ENCODE assay signal across 29 cellular contexts in genomic region chr3:186810597-186810996, GRCh38. TPM values are rescaled to one million over a fixed set of nuclear protein-coding genes. Genes with fewer than 3 reads are reported as not detected.
DNase-seq lines count a peak whose midpoint lies in the region; ATAC-seq, FAIRE-seq and TF ChIP-seq lines count a peak whose summit lies in the region.
"Had no signal": no experiment of that assay in that cellular context is flagged by ENCODE, and none has a peak within 500 bp of the region (broad histone marks: within the 10 kb centered on the region; RNA-seq: fewer than 3 reads in every experiment).

No MANE protein-coding gene starts in this region.

- peaks cover 6% of the 10 kb centered on the region for H3K79me2 ChIP-seq in HepG2 (ENCODE audit: insufficient read depth, low read length)
- peaks cover 9% of the 10 kb centered on the region for H3K79me2 ChIP-seq in astrocyte (ENCODE audit: insufficient read depth, low read length)

- no peaks in the 10 kb centered on the region for H4K20me1 ChIP-seq in HepG2 (ENCODE audit: insufficient read depth, low read length)
- no peaks in the 10 kb centered on the region for H4K20me1 ChIP-seq in astrocyte (ENCODE audit: insufficient read depth, low read length)
- H4K20me1 ChIP-seq: BLaER1 had no signal

- no peak for ATAC-seq in HepG2
- no peak for ATAC-seq in right lobe of liver
- ATAC-seq: A549, GM12878 had no signal

- H3K27me3 ChIP-seq in HepG2 (ENCODE audit: control insufficient read depth in 1 of 2, insufficient read depth in 2 of 2, low read length in 2 of 2) (peaks cover 3 to 7% of the 10 kb centered on the region in 2 experiments; a peak in 3 of 5 replicates), right lobe of liver (no peaks in the 10 kb centered on the region), astrocyte (ENCODE audit: insufficient read depth, low read length) (no peaks in the 10 kb centered on the region)
- H3K27me3 ChIP-seq: BLaER1 had no signal

- H3K4me3 Mint-ChIP-seq in astrocyte (ENCODE audit: unreplicated experiment): no peak overlapping the region
- no peak overlapping the region for H3K4me3 Mint-ChIP-seq in glutamatergic neuron (ENCODE audit: unreplicated experiment)
- H3K4me3 Mint-ChIP-seq: CD14-positive monocyte; CD4-positive, alpha-beta memory T cell; CD4-positive, CD25-positive, alpha-beta regulatory T cell; CD8-positive, alpha-beta memory T cell had no signal

- H3K9me3 ChIP-seq in HepG2 (ENCODE audit: low read length): no peaks in the 10 kb centered on the region
- H3K9me3 ChIP-seq in right lobe of liver: no peaks in the 10 kb centered on the region
- H3K9me3 ChIP-seq in astrocyte (ENCODE audit: insufficient read depth, low read depth, low read length): no peaks in the 10 kb centered on the region
- H3K9me3 ChIP-seq: A549, BE2C, BLaER1 had no signal

- no peak for TF ChIP-seq CTCF in HepG2 (CRISPR knock-in tag; IDR thresholded peaks at IDR 0.05)
- TF ChIP-seq CTCF in right lobe of liver (IDR thresholded peaks at IDR 0.05): no peak
- TF ChIP-seq CTCF in astrocyte (IDR thresholded peaks at IDR 0.05; ENCODE audit: insufficient read depth, low read depth, low read length): no peak
- no peak for TF ChIP-seq CTCF in glutamatergic neuron (IDR thresholded peaks at IDR 0.05; ENCODE audit: partially characterized antibody, unreplicated experiment)

- H3K27ac Mint-ChIP-seq in astrocyte (ENCODE audit: unreplicated experiment) (peak overlapping the region; percentile 7), glutamatergic neuron (ENCODE audit: unreplicated experiment) (peak overlapping the region; percentile 38)
- H3K27ac Mint-ChIP-seq: CD14-positive monocyte; CD4-positive, alpha-beta memory T cell; CD4-positive, CD25-positive, alpha-beta regulatory T cell; CD8-positive, alpha-beta memory T cell had no signal

- H3K27ac ChIP-seq in HepG2 (ENCODE audit: extremely low read length, insufficient read depth, low read length) (no peak overlapping the region), right lobe of liver (no peak overlapping the region), astrocyte (ENCODE audit: low read depth, low read length) (no peak overlapping the region)
- H3K27ac ChIP-seq: 22Rv1, A549, BLaER1 had no signal

- H3K9me3 Mint-ChIP-seq in astrocyte (ENCODE audit: unreplicated experiment) (no peaks in the 10 kb centered on the region), glutamatergic neuron (ENCODE audit: unreplicated experiment) (peaks cover 8% of the 10 kb centered on the region)
- H3K9me3 Mint-ChIP-seq: CD14-positive monocyte; CD4-positive, alpha-beta memory T cell; CD4-positive, CD25-positive, alpha-beta regulatory T cell; CD8-positive, alpha-beta memory T cell had no signal

- CTCF ChIA-PET in HepG2 (lab: Yijun Ruan, JAX; ENCODE audit: low intra/inter-chr PET ratio, low total read pairs): no interaction called here

- H2AFZ ChIP-seq in HepG2 (ENCODE audit: low read length) (no peak overlapping the region), astrocyte (ENCODE audit: low read depth, low read length) (no peak overlapping the region)

- no peak for TF ChIP-seq RAD21 in HepG2 (CRISPR knock-in tag; IDR thresholded peaks at IDR 0.05)

- in situ Hi-C loops in HepG2 (cut with HindIII; ENCODE audit: extremely low pct_ligation_motif_present, low pct_unique_long_range_greater_than_20kb): loop anchor here (25.0 kb wide), 2 partner anchors 548 to 823 kb away; no protein-coding TSS in a partner anchor

- no TSS peak for BruUV-seq in HepG2 (replicated peaks; lab: Mats Ljungman, UMichigan)

- H3K4me2 ChIP-seq in HepG2 (ENCODE audit: low read depth, low read length) (no peak overlapping the region), astrocyte (ENCODE audit: low read length) (no peak overlapping the region)
- H3K4me2 ChIP-seq: A549, BLaER1 had no signal

- H3K9ac ChIP-seq in HepG2 (ENCODE audit: insufficient read depth, low read depth, low read length) (no peak overlapping the region), astrocyte (ENCODE audit: low read length) (no peak overlapping the region)
- H3K9ac ChIP-seq: BLaER1 had no signal

- 28% methylated on average over 4 of the region's 4 CpGs for WGBS in HepG2 (ENCODE audit: low lambda C conversion rate)
- WGBS in right lobe of liver (ENCODE audit: insufficient coverage, low coverage, low lambda C conversion rate, missing lambda C conversion rate): 67% methylated on average over 4 of the region's 4 CpGs

- no peak for TF ChIP-seq EP300 in HepG2 (IDR thresholded peaks at IDR 0.05; ENCODE audit: low read depth in 2 of 2, low read length in 2 of 2)
- TF ChIP-seq EP300 in HepG2 (CRISPR knock-in tag; IDR thresholded peaks at IDR 0.05; ENCODE audit: borderline replicate concordance): no peak

- no peaks in the 10 kb centered on the region for H3K27me3 Mint-ChIP-seq in astrocyte (ENCODE audit: low read depth, unreplicated experiment)
- H3K27me3 Mint-ChIP-seq in glutamatergic neuron (ENCODE audit: unreplicated experiment): no peaks in the 10 kb centered on the region
- H3K27me3 Mint-ChIP-seq: CD4-positive, CD25-positive, alpha-beta regulatory T cell had no signal

- peaks cover 5% of the 10 kb centered on the region for H3K4me1 Mint-ChIP-seq in astrocyte (ENCODE audit: low read depth, unreplicated experiment)
- H3K4me1 Mint-ChIP-seq in glutamatergic neuron (ENCODE audit: low read depth, unreplicated experiment): peaks cover 7% of the 10 kb centered on the region

- POLR2A ChIA-PET in HepG2 (lab: Yijun Ruan, JAX): no interaction called here

- intact Hi-C loops in HepG2 (cut with micrococcal nuclease; ENCODE audit: unreplicated experiment): no loop called here
- intact Hi-C loops in right lobe of liver (cut with DNase I): no loop called here

- H3K36me3 ChIP-seq in HepG2 (replicated peaks in 1 of 2; ENCODE audit: control insufficient read depth in 1 of 2, insufficient read depth in 2 of 2, low read length in 2 of 2): no peaks in the 10 kb centered on the region
- H3K36me3 ChIP-seq in right lobe of liver: no peaks in the 10 kb centered on the region
- no peaks in the 10 kb centered on the region for H3K36me3 ChIP-seq in astrocyte (ENCODE audit: insufficient read depth, low read length)
- H3K36me3 ChIP-seq: BE2C, BLaER1 had no signal

- no peak for TF ChIP-seq POLR2A in HepG2 (IDR thresholded peaks at IDR 0.05; ENCODE audit: insufficient read depth in 1 of 2, low read depth in 2 of 2, low read length in 2 of 2)
- TF ChIP-seq POLR2A in right lobe of liver (IDR thresholded peaks at IDR 0.05): no peak

- H3K36me3 Mint-ChIP-seq in astrocyte (ENCODE audit: low read depth, unreplicated experiment) (no peaks in the 10 kb centered on the region), glutamatergic neuron (ENCODE audit: unreplicated experiment) (peaks cover 4% of the 10 kb centered on the region)
- H3K36me3 Mint-ChIP-seq: CD14-positive monocyte; CD4-positive, CD25-positive, alpha-beta regulatory T cell had no signal

- H3K4me3 ChIP-seq in HepG2 (replicated peaks in 1 of 3; ENCODE audit: insufficient read depth in 1 of 3, low read depth in 2 of 3, low read length in 3 of 3): no peak overlapping the region
- no peak overlapping the region for H3K4me3 ChIP-seq in right lobe of liver
- H3K4me3 ChIP-seq in astrocyte (ENCODE audit: insufficient read depth, low read depth, low read length): no peak overlapping the region
- H3K4me3 ChIP-seq: A549, BLaER1, GM12878 had no signal

- H3K4me1 ChIP-seq in HepG2 (ENCODE audit: insufficient read depth, low read length): peaks cover 14% of the 10 kb centered on the region
- peaks cover 0 to 11% (median 4%) of the 10 kb centered on the region in 4 donors for H3K4me1 ChIP-seq in right lobe of liver
- H3K4me1 ChIP-seq in astrocyte (ENCODE audit: insufficient read depth, low read length): peaks cover 12% of the 10 kb centered on the region
- H3K4me1 ChIP-seq: BE2C had no signal

- no peak for DNase-seq in HepG2 (ENCODE audit: low spot score)
- DNase-seq in right lobe of liver: no peak
- DNase-seq in astrocyte (ENCODE audit: low read depth): no peak
- DNase-seq in glutamatergic neuron: no peak
- DNase-seq in NCI-H1436 treated with DMSO at 0.1 percent for 48 hours (lab: John Stamatoyannopoulos, UW): no peak
- no peak for DNase-seq in AG08396 (ENCODE audit: low spot score)
- DNase-seq: BE2C; C1 segment of cervical spinal cord; CD4-positive, alpha-beta memory T cell; CD4-positive, CD25-positive, alpha-beta regulatory T cell; CD8-positive, alpha-beta memory T cell; COR-L47; DMS 273 treated with DMSO at 0.1 percent for 48 hours; DMS153; DMS53; DMS79; DND-41; EL; GDM1 had no signal

- FAIRE-seq in HepG2 (lab: Jason Lieb, UNC): no peak
- FAIRE-seq in astrocyte (lab: Jason Lieb, UNC): no peak
- FAIRE-seq: A549, GM12878, GM12892, GM18507 had no signal

RNA-seq across cellular contexts. Expression of gene RFC4, which starts 4.3 kb away (rescaled TPM):
- total RNA-seq in HepG2 (2016; rRNA removed; fragmentation: Illumina TruSeq; extraction: Trizol): 103 and 109 TPM in 2 replicates
- total RNA-seq in HepG2 (2016; cell fraction: cytosol; rRNA removed; fragmentation: Illumina TruSeq; extraction: Trizol; ENCODE audit: low read depth): 40.2 and 42.1 TPM in 2 replicates
- total RNA-seq in HepG2 (2016; cell fraction: insoluble cytoplasmic fraction; rRNA removed; fragmentation: Illumina TruSeq; extraction: Trizol): 106 and 115 TPM in 2 replicates
- total RNA-seq in HepG2 (2016; cell fraction: membrane; rRNA removed; fragmentation: Illumina TruSeq; extraction: Trizol): 31.0 and 31.4 TPM in 2 replicates
- total RNA-seq in HepG2 (2016; cell fraction: nucleus; rRNA removed; fragmentation: Illumina TruSeq; extraction: Trizol): 68.8 and 77.7 TPM in 2 replicates
- 15.1 and 18.5 TPM in 2 replicates for polyA plus RNA-seq in HepG2 (2011; rRNA removed)
- 7.9 and 8.6 TPM in 2 replicates for polyA plus RNA-seq in HepG2 (2011; cell fraction: cytosol; rRNA removed)
- polyA plus RNA-seq in HepG2 (2011; cell fraction: nucleus; rRNA removed): 32.1 and 36.9 TPM in 2 replicates
- 26.8 and 40.8 TPM in 2 replicates for polyA plus RNA-seq in HepG2 (2012)
- 9.3 and 10.4 TPM in 2 replicates for polyA plus RNA-seq in HepG2 (2016; cell fraction: cytosol; fragmentation: Illumina TruSeq; extraction: Trizol; ENCODE audit: low read depth)
- 97.0 and 99.6 TPM in 2 replicates for polyA plus RNA-seq in HepG2 (2016; cell fraction: insoluble cytoplasmic fraction; fragmentation: Illumina TruSeq; extraction: Trizol; ENCODE audit: low read depth)
- polyA plus RNA-seq in HepG2 (2016; cell fraction: membrane; fragmentation: Illumina TruSeq; extraction: Trizol; ENCODE audit: low read depth): 10.8 and 11.9 TPM in 2 replicates
- 133 and 142 TPM in 2 replicates for polyA plus RNA-seq in HepG2 (2016; cell fraction: nucleus; fragmentation: Illumina TruSeq; extraction: Trizol; ENCODE audit: insufficient read depth, low read depth)
- polyA minus RNA-seq in HepG2 (2011; rRNA and poly(A)+ RNA removed; ENCODE audit: low replicate concordance): 2.1 and 21.7 TPM in 2 replicates
- polyA minus RNA-seq in HepG2 (2011; cell fraction: cytosol; rRNA and poly(A)+ RNA removed): 4.9 and 11.6 TPM in 2 replicates
- 11.7 and 14.3 TPM in 2 replicates for polyA minus RNA-seq in HepG2 (2011; cell fraction: nucleus; rRNA and poly(A)+ RNA removed)
- 10 to 100 TPM in 2 of 6 experiments, 1 to 10 TPM in 4; 4.6 to 17.4 (median 5.6) TPM for total RNA-seq in right lobe of liver
- total RNA-seq in astrocyte: 9.2 and 13.1 TPM in 2 replicates
- 36.3 TPM for total RNA-seq in glutamatergic neuron (ENCODE audit: unreplicated experiment)

RNA-seq across cellular contexts. Expression of gene EIF4A2, which starts 27.2 kb away (rescaled TPM):
- total RNA-seq in HepG2 (2016; rRNA removed; fragmentation: Illumina TruSeq; extraction: Trizol) (446 and 480 TPM in 2 replicates), right lobe of liver (100 to 1,000 TPM in 5 of 6 experiments, 10 to 100 TPM in 1; 98.9 to 234 (median 131) TPM), astrocyte (323 and 337 TPM in 2 replicates), glutamatergic neuron (ENCODE audit: unreplicated experiment) (441 TPM)
- total RNA-seq in HepG2 (2016; cell fraction: cytosol; rRNA removed; fragmentation: Illumina TruSeq; extraction: Trizol; ENCODE audit: low read depth): 146 and 165 TPM in 2 replicates
- total RNA-seq in HepG2 (2016; cell fraction: insoluble cytoplasmic fraction; rRNA removed; fragmentation: Illumina TruSeq; extraction: Trizol): 450 and 480 TPM in 2 replicates
- total RNA-seq in HepG2 (2016; cell fraction: membrane; rRNA removed; fragmentation: Illumina TruSeq; extraction: Trizol): 286 and 327 TPM in 2 replicates
- total RNA-seq in HepG2 (2016; cell fraction: nucleus; rRNA removed; fragmentation: Illumina TruSeq; extraction: Trizol): 656 and 709 TPM in 2 replicates
- polyA plus RNA-seq in HepG2 (2011; rRNA removed): 475 and 596 TPM in 2 replicates
- 247 and 610 TPM in 2 replicates for polyA plus RNA-seq in HepG2 (2011; cell fraction: cytosol; rRNA removed)
- polyA plus RNA-seq in HepG2 (2011; cell fraction: nucleus; rRNA removed): 443 and 672 TPM in 2 replicates
- 536 and 611 TPM in 2 replicates for polyA plus RNA-seq in HepG2 (2012)
- polyA plus RNA-seq in HepG2 (2016; cell fraction: cytosol; fragmentation: Illumina TruSeq; extraction: Trizol; ENCODE audit: low read depth): 52.8 and 60.6 TPM in 2 replicates
- polyA plus RNA-seq in HepG2 (2016; cell fraction: insoluble cytoplasmic fraction; fragmentation: Illumina TruSeq; extraction: Trizol; ENCODE audit: low read depth): 340 and 366 TPM in 2 replicates
- polyA plus RNA-seq in HepG2 (2016; cell fraction: membrane; fragmentation: Illumina TruSeq; extraction: Trizol; ENCODE audit: low read depth): 139 and 154 TPM in 2 replicates
- 727 and 748 TPM in 2 replicates for polyA plus RNA-seq in HepG2 (2016; cell fraction: nucleus; fragmentation: Illumina TruSeq; extraction: Trizol; ENCODE audit: insufficient read depth, low read depth)
- 191 and 270 TPM in 2 replicates for polyA minus RNA-seq in HepG2 (2011; rRNA and poly(A)+ RNA removed; ENCODE audit: low replicate concordance)
- polyA minus RNA-seq in HepG2 (2011; cell fraction: cytosol; rRNA and poly(A)+ RNA removed): 288 and 321 TPM in 2 replicates
- polyA minus RNA-seq in HepG2 (2011; cell fraction: nucleus; rRNA and poly(A)+ RNA removed): 1,137 and 1,381 TPM in 2 replicates

RNA-seq across cellular contexts. Expression of gene ADIPOQ, which starts 31.9 kb away (rescaled TPM):
- not detected in 2 replicates for total RNA-seq in HepG2 (2016; rRNA removed; fragmentation: Illumina TruSeq; extraction: Trizol)
- total RNA-seq in HepG2 (2016; cell fraction: cytosol; rRNA removed; fragmentation: Illumina TruSeq; extraction: Trizol; ENCODE audit: low read depth): not detected in 2 replicates
- total RNA-seq in HepG2 (2016; cell fraction: insoluble cytoplasmic fraction; rRNA removed; fragmentation: Illumina TruSeq; extraction: Trizol): not detected in 2 replicates
- total RNA-seq in HepG2 (2016; cell fraction: membrane; rRNA removed; fragmentation: Illumina TruSeq; extraction: Trizol): not detected in 2 replicates
- not detected in 2 replicates for total RNA-seq in HepG2 (2016; cell fraction: nucleus; rRNA removed; fragmentation: Illumina TruSeq; extraction: Trizol)
- polyA plus RNA-seq in HepG2 (2011; rRNA removed): not detected in 2 replicates
- polyA plus RNA-seq in HepG2 (2011; cell fraction: cytosol; rRNA removed): not detected in 2 replicates
- not detected in 2 replicates for polyA plus RNA-seq in HepG2 (2011; cell fraction: nucleus; rRNA removed)
- not detected in 2 replicates for polyA plus RNA-seq in HepG2 (2012)
- polyA plus RNA-seq in HepG2 (2016; cell fraction: cytosol; fragmentation: Illumina TruSeq; extraction: Trizol; ENCODE audit: low read depth): not detected in 2 replicates
- polyA plus RNA-seq in HepG2 (2016; cell fraction: insoluble cytoplasmic fraction; fragmentation: Illumina TruSeq; extraction: Trizol; ENCODE audit: low read depth): not detected in 2 replicates
- not detected in 2 replicates for polyA plus RNA-seq in HepG2 (2016; cell fraction: membrane; fragmentation: Illumina TruSeq; extraction: Trizol; ENCODE audit: low read depth)
- not detected in 2 replicates for polyA plus RNA-seq in HepG2 (2016; cell fraction: nucleus; fragmentation: Illumina TruSeq; extraction: Trizol; ENCODE audit: insufficient read depth, low read depth)
- not detected in 2 replicates for polyA minus RNA-seq in HepG2 (2011; rRNA and poly(A)+ RNA removed; ENCODE audit: low replicate concordance)
- polyA minus RNA-seq in HepG2 (2011; cell fraction: cytosol; rRNA and poly(A)+ RNA removed): not detected in 2 replicates
- not detected in 2 replicates for polyA minus RNA-seq in HepG2 (2011; cell fraction: nucleus; rRNA and poly(A)+ RNA removed)
- total RNA-seq in right lobe of liver: not detected
- total RNA-seq in astrocyte: not detected in 2 replicates
- total RNA-seq in glutamatergic neuron (ENCODE audit: unreplicated experiment): 0.15 TPM
- total RNA-seq: A172; CD4-positive, alpha-beta memory T cell; CD4-positive, CD25-positive, alpha-beta regulatory T cell; CD8-positive, alpha-beta memory T cell; Daoy; G401; GM12878 had no signal
- polyA plus RNA-seq: A549; CD14-positive monocyte; CD4-positive, alpha-beta memory T cell; CD4-positive, CD25-positive, alpha-beta regulatory T cell; CD8-positive, alpha-beta memory T cell; GM12878 had no signal
